In genomic region chr1:24021403-24022266, GRCh38 we compare ENCODE assay signal across 1 cellular context.
A peak's percentile ranks its signal among the peaks of the same experiment; 100 is the strongest.
TF ChIP-seq lines count a peak whose summit lies in the region.

No MANE protein-coding gene starts in this region.

TF ChIP-seq in HepG2, 621 proteins besides CTCF, POLR2A, EP300 and RAD21 (continued from another document and continues in another):
- TF ChIP-seq TFE3 (CRISPR knock-in tag; IDR thresholded peaks at IDR 0.05) = peak; percentile 75
- peak; percentile 68; the same call in 1 of the 2 replicates for TF ChIP-seq RERE (CRISPR knock-in tag; IDR thresholded peaks at IDR 0.05; ENCODE audit: low read depth)
- no peak for TF ChIP-seq ZNF768 (CRISPR knock-in tag; IDR thresholded peaks at IDR 0.05)
- TF ChIP-seq ZNF362 (CRISPR knock-in tag; IDR thresholded peaks at IDR 0.05; ENCODE audit: borderline replicate concordance) = no peak
- TF ChIP-seq ZNF629 (CRISPR knock-in tag; conservative IDR thresholded peaks at IDR 0.05) = no peak; the same call in 1 of the 2 replicates
- peak; percentile 71 for TF ChIP-seq HOMEZ (CRISPR knock-in tag; IDR thresholded peaks at IDR 0.05; ENCODE audit: low read depth)
- TF ChIP-seq ZNF205 (CRISPR knock-in tag; IDR thresholded peaks at IDR 0.05) = peak; percentile 47; the same call in 1 of the 2 replicates
- no peak for TF ChIP-seq ZNF652 (CRISPR knock-in tag; IDR thresholded peaks at IDR 0.05; ENCODE audit: borderline replicate concordance, low read depth)
- TF ChIP-seq BRD4 (CRISPR knock-in tag; IDR thresholded peaks at IDR 0.05) = peak; percentile 81
- TF ChIP-seq ZNF138 (CRISPR knock-in tag; IDR thresholded peaks at IDR 0.05; ENCODE audit: low read depth) = 0 out of 2 replicates have a peak, but pooled peaks have one; percentile 50
- no peak for TF ChIP-seq ZNF451 (CRISPR knock-in tag; IDR thresholded peaks at IDR 0.05)
- TF ChIP-seq CHD2 (IDR thresholded peaks at IDR 0.05; ENCODE audit: low read depth, low read length) = no peak
- no peak for TF ChIP-seq ZBTB33 (CRISPR knock-in tag; IDR thresholded peaks at IDR 0.05)
- no peak for TF ChIP-seq ZNF280D (CRISPR knock-in tag; IDR thresholded peaks at IDR 0.05)
- 0 out of 2 replicates have a peak, but pooled peaks have one; percentile 18 for TF ChIP-seq RFX3 (CRISPR knock-in tag; IDR thresholded peaks at IDR 0.05)
- peak; percentile 72; the same call in 1 of the 2 replicates for TF ChIP-seq ZNF788 (CRISPR knock-in tag; IDR thresholded peaks at IDR 0.05; ENCODE audit: borderline replicate concordance)
- TF ChIP-seq KDM5B (CRISPR knock-in tag; IDR thresholded peaks at IDR 0.05; ENCODE audit: borderline replicate concordance) = peak; percentile 46; the same call in 1 of the 2 replicates
- TF ChIP-seq ELF1 (CRISPR knock-in tag; IDR thresholded peaks at IDR 0.05) = peak; percentile 63
- TF ChIP-seq NONO (IDR thresholded peaks at IDR 0.05) = no peak
- peak; percentile 68 for TF ChIP-seq NONO (CRISPR knock-in tag; conservative IDR thresholded peaks at IDR 0.05)
- TF ChIP-seq ZNF839 (CRISPR knock-in tag; IDR thresholded peaks at IDR 0.05; ENCODE audit: borderline replicate concordance) = no peak
- TF ChIP-seq KDM2A (CRISPR knock-in tag; IDR thresholded peaks at IDR 0.05; ENCODE audit: borderline replicate concordance, low read depth) = peak; percentile 37; the same call in 1 of the 2 replicates
- peak; percentile 83 for TF ChIP-seq SALL1 (CRISPR knock-in tag; IDR thresholded peaks at IDR 0.05)
- TF ChIP-seq ZBTB44 (CRISPR knock-in tag; IDR thresholded peaks at IDR 0.05) = no peak
- TF ChIP-seq NR2F1 (CRISPR knock-in tag; IDR thresholded peaks at IDR 0.05) = no peak
- no peak; the same call in 1 of the 2 replicates for TF ChIP-seq TFDP2 (CRISPR knock-in tag; IDR thresholded peaks at IDR 0.05)
- peak; percentile 70; the same call in 1 of the 2 replicates for TF ChIP-seq NFKBIZ (CRISPR knock-in tag; IDR thresholded peaks at IDR 0.05)
- no peak for TF ChIP-seq CAMTA2 (CRISPR knock-in tag; IDR thresholded peaks at IDR 0.05; ENCODE audit: borderline replicate concordance)
- TF ChIP-seq PRDM15 (CRISPR knock-in tag; IDR thresholded peaks at IDR 0.05) = no peak
- no peak; the same call in 1 of the 2 replicates for TF ChIP-seq ZNF552 (CRISPR knock-in tag; IDR thresholded peaks at IDR 0.05; ENCODE audit: borderline replicate concordance)
- no peak for TF ChIP-seq JARID2 (CRISPR knock-in tag; IDR thresholded peaks at IDR 0.05; ENCODE audit: insufficient replicate concordance)
- TF ChIP-seq ZNF33B (CRISPR knock-in tag; IDR thresholded peaks at IDR 0.05) = no peak
- no peak for TF ChIP-seq ZFP62 (CRISPR knock-in tag; IDR thresholded peaks at IDR 0.05)
- TF ChIP-seq XRCC5 (optimal IDR thresholded peaks at IDR 0.05; ENCODE audit: low read length) = no peak
- no peak; the same call in 1 of the 2 replicates for TF ChIP-seq ZNF431 (CRISPR knock-in tag; IDR thresholded peaks at IDR 0.05; ENCODE audit: borderline replicate concordance, low read depth)
- peak; percentile 37; the same call in 1 of the 2 replicates for TF ChIP-seq BRCA1 (CRISPR knock-in tag; IDR thresholded peaks at IDR 0.05)
- no peak for TF ChIP-seq SP4 (CRISPR knock-in tag; IDR thresholded peaks at IDR 0.05)
